In genomic region chr3:149971403-149972075, GRCh38 we compare ENCODE assay signal across 8 cellular contexts. TPM values are rescaled to one million over a fixed set of nuclear protein-coding genes. Genes with fewer than 3 reads are reported as not detected.
DNase-seq lines count a peak whose midpoint lies in the region; ATAC-seq and TF ChIP-seq lines count a peak whose summit lies in the region.

No MANE protein-coding gene starts in this region.

- TF ChIP-seq CTCF in GM12864 (IDR thresholded peaks at IDR 0.05; ENCODE audit: low read depth, low read length, missing control alignments), result no peak
- no peak for TF ChIP-seq CTCF in esophagus squamous epithelium (IDR thresholded peaks at IDR 0.05)

- H3K27ac ChIP-seq in esophagus squamous epithelium, result peak overlapping the region; percentile 81 to 92 (median 90)
- H3K27ac ChIP-seq in muscle layer of duodenum (ENCODE audit: low read length), result peak overlapping the region; percentile 84
- peak overlapping the region; percentile 71 for H3K27ac ChIP-seq in substantia nigra (ENCODE audit: low read depth, low read length, poor library complexity, severe bottlenecking)

- ATAC-seq in HG03103 (IDR thresholded peaks at IDR 0.05; ENCODE audit: low read depth, unreplicated experiment), result peak; percentile 11
- ATAC-seq in activated T-cell treated with anti-CD3 and anti-CD28 coated beads, Interleukin-2, amount 50 U/mL, for 72 hours (replicated peaks in 1 of 2), result peak; percentile 12 to 25

- peak overlapping the region; percentile 78 for H3K27ac Mint-ChIP-seq in activated T-cell treated with anti-CD3 and anti-CD28 coated beads, Interleukin-2, amount 50 U/mL, for 72 hours

- peaks cover 0 to 13% (median 0%) of the 10 kb centered on the region in 4 donors for H3K27me3 ChIP-seq in esophagus squamous epithelium
- no peaks in the 10 kb centered on the region for H3K27me3 ChIP-seq in muscle layer of duodenum (ENCODE audit: low read depth, low read length)

- peak overlapping the region; percentile 81 for H3K4me3 ChIP-seq in GM12864 (ENCODE audit: low read depth, low read length)
- H3K4me3 ChIP-seq in esophagus squamous epithelium, result peak overlapping the region; percentile 60 to 97 (median 82)
- peak overlapping the region; percentile 77 to 84 for H3K4me3 ChIP-seq in muscle layer of duodenum (ENCODE audit: low read depth in 1 of 2, low read length in 2 of 2)

- intact Hi-C loops in esophagus squamous epithelium (cut with DNase I), result no loop called here

- no peaks in the 10 kb centered on the region for H3K36me3 Mint-ChIP-seq in activated T-cell treated with anti-CD3 and anti-CD28 coated beads, Interleukin-2, amount 50 U/mL, for 72 hours (ENCODE audit: insufficient read depth in 2 of 2)

- no peaks in the 10 kb centered on the region for H3K36me3 ChIP-seq in esophagus squamous epithelium
- peaks cover 0 to 10% of the 10 kb centered on the region in 2 donors for H3K36me3 ChIP-seq in muscle layer of duodenum (ENCODE audit: control insufficient read depth in 1 of 2, insufficient read depth in 2 of 2, low read length in 2 of 2)

- H3K4me1 ChIP-seq in esophagus squamous epithelium (peaks cover 0 to 49% (median 0%) of the 10 kb centered on the region in 3 donors), muscle layer of duodenum (ENCODE audit: control insufficient read depth in 1 of 2, insufficient read depth in 2 of 2, low read length in 2 of 2) (peaks cover 0 to 27% of the 10 kb centered on the region in 2 donors)

- DNase-seq in GM12864 (ENCODE audit: low read depth), result no peak
- DNase-seq in NCI-H526 treated with DMSO at 0.1 percent for 48 hours (lab: John Stamatoyannopoulos, UW), result peak; percentile 91
- DNase-seq in activated T-cell treated with anti-CD3 and anti-CD28 coated beads, Interleukin-2, amount 50 U/mL, for 72 hours, result peak; percentile 31 to 33
- no peak for DNase-seq in esophagus squamous epithelium (lab: John Stamatoyannopoulos, UW)
- DNase-seq in substantia nigra (lab: John Stamatoyannopoulos, UW), result peak in 41 of 49 donors; percentile 11 to 79 (median 58)
- no peak for DNase-seq in OCI-M1 (lab: John Stamatoyannopoulos, UW)

- no peaks in the 10 kb centered on the region for H3K9me3 Mint-ChIP-seq in activated T-cell treated with anti-CD3 and anti-CD28 coated beads, Interleukin-2, amount 50 U/mL, for 72 hours

- H3K27me3 Mint-ChIP-seq in activated T-cell treated with anti-CD3 and anti-CD28 coated beads, Interleukin-2, amount 50 U/mL, for 72 hours (ENCODE audit: low read depth), result peaks cover 45% of the 10 kb centered on the region

- WGBS in esophagus squamous epithelium, 2 donors, result 0 to 2% methylated on average over 10 to 21 of the region's 42 CpGs

- H3K9me3 ChIP-seq in esophagus squamous epithelium (no peaks in the 10 kb centered on the region), muscle layer of duodenum (ENCODE audit: control insufficient read depth in 1 of 2, low read length in 2 of 2) (no peaks in the 10 kb centered on the region)

- peak overlapping the region; percentile 87 to 95 for H3K4me3 Mint-ChIP-seq in activated T-cell treated with anti-CD3 and anti-CD28 coated beads, Interleukin-2, amount 50 U/mL, for 72 hours

- H3K4me1 Mint-ChIP-seq in activated T-cell treated with anti-CD3 and anti-CD28 coated beads, Interleukin-2, amount 50 U/mL, for 72 hours (ENCODE audit: low read depth), result peaks cover 12% of the 10 kb centered on the region

- TF ChIP-seq POLR2A in esophagus squamous epithelium (IDR thresholded peaks at IDR 0.05), result no peak

RNA-seq across cellular contexts. Expression of gene PFN2, which starts 0.8 kb away (rescaled TPM):
- total RNA-seq in activated T-cell treated with anti-CD3 and anti-CD28 coated beads, Interleukin-2, amount 50 U/mL, for 72 hours, result 1 to 10 TPM; 3.2 to 5.9 TPM
- 10 to 100 TPM in 3 of 4 donors, 1 to 10 TPM in 1; 7.8 to 39.3 (median 26.6) TPM for total RNA-seq in esophagus squamous epithelium

Comparison
In these comparisons a context has a peak if more than half of its experiments do, and no peak if none do; other contexts are left out.
1. DNase-seq: peak in NCI-H526 treated with DMSO at 0.1 percent for 48 hours (single experiment), activated T-cell treated with anti-CD3 and anti-CD28 coated beads, Interleukin-2, amount 50 U/mL, for 72 hours (2 of 2) and substantia nigra (41 of 49); none in GM12864 (single experiment), esophagus squamous epithelium (single experiment) and OCI-M1 (single experiment).
2. Peak in every context shown above with its lines, with median percentiles within 50 percentile points of each other: H3K4me3 ChIP-seq and H3K27ac ChIP-seq.